Comparison of ENCODE assay signal across 1 cellular context in the genomic region with DNA sequence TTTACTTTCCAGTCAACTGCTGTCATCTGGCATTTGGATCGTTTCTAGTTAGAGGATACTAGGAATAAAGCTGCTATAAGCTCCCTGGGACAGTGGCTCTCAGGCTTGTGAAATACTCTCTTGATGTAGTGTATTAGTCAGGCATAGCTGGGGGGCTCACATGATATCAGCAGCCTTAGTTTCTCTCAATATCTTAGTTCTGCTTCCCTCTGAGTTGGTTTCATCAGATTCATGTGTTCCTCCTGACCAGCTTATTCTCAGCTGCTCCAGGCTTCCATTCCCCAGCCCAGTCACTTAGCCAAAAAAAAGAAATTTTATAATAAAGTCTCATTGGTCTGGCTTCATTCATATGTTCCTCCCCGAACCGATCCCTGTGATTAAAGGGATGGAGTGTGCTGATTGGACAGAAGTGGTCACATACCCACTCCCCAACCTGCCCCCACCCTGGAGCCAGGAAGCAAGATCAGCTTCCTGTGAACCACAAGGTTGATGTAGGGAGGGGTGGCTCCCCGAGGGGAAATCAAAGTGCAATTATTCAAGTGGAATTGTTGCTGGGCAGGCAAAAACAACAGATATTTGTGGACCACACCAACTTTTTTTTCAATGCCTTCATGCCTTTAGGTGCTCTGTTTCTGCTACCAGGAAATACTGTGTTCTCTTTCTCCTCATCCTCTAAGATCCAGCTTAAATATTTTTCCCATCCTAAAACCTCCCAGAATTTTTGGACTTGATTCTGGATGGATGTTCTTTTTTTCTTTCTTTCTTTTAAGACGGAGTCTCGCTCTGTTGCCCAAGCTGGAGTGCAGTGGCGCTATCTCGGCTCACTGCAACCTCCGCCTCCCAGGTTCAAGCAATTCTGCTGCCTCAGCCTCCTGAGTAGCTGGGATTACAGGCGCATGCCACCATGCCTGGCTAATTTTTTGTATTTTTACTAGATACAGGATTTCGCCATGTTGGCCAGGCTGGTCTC.
TF ChIP-seq lines count a peak whose summit lies in the region.

No MANE protein-coding gene starts in this region.

TF ChIP-seq in HepG2, 621 proteins besides CTCF, POLR2A, EP300 and RAD21 (continued from another document):
- TF ChIP-seq, protein P1, sequence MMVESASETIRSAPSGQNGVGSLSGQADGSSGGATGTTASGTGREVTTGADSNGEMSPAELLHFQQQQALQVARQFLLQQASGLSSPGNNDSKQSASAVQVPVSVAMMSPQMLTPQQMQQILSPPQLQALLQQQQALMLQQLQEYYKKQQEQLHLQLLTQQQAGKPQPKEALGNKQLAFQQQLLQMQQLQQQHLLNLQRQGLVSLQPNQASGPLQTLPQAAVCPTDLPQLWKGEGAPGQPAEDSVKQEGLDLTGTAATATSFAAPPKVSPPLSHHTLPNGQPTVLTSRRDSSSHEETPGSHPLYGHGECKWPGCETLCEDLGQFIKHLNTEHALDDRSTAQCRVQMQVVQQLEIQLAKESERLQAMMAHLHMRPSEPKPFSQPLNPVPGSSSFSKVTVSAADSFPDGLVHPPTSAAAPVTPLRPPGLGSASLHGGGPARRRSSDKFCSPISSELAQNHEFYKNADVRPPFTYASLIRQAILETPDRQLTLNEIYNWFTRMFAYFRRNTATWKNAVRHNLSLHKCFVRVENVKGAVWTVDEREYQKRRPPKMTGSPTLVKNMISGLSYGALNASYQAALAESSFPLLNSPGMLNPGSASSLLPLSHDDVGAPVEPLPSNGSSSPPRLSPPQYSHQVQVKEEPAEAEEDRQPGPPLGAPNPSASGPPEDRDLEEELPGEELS (CRISPR knock-in tag; IDR thresholded peaks at IDR 0.05), result no peak
- TF ChIP-seq, protein P2, sequence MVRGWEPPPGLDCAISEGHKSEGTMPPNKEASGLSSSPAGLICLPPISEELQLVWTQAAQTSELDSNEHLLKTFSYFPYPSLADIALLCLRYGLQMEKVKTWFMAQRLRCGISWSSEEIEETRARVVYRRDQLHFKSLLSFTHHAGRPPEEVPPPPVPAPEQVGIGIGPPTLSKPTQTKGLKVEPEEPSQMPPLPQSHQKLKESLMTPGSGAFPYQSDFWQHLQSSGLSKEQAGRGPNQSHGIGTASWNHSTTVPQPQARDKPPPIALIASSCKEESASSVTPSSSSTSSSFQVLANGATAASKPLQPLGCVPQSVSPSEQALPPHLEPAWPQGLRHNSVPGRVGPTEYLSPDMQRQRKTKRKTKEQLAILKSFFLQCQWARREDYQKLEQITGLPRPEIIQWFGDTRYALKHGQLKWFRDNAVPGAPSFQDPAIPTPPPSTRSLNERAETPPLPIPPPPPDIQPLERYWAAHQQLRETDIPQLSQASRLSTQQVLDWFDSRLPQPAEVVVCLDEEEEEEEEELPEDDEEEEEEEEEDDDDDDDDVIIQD (CRISPR knock-in tag; IDR thresholded peaks at IDR 0.05; ENCODE audit: low read depth), result 0 out of 2 replicates have a peak, but pooled peaks have one; percentile 52
- TF ChIP-seq NFYB (CRISPR knock-in tag; IDR thresholded peaks at IDR 0.05), result 0 out of 2 replicates have a peak, but pooled peaks have one; percentile 31
- TF ChIP-seq, protein P3, sequence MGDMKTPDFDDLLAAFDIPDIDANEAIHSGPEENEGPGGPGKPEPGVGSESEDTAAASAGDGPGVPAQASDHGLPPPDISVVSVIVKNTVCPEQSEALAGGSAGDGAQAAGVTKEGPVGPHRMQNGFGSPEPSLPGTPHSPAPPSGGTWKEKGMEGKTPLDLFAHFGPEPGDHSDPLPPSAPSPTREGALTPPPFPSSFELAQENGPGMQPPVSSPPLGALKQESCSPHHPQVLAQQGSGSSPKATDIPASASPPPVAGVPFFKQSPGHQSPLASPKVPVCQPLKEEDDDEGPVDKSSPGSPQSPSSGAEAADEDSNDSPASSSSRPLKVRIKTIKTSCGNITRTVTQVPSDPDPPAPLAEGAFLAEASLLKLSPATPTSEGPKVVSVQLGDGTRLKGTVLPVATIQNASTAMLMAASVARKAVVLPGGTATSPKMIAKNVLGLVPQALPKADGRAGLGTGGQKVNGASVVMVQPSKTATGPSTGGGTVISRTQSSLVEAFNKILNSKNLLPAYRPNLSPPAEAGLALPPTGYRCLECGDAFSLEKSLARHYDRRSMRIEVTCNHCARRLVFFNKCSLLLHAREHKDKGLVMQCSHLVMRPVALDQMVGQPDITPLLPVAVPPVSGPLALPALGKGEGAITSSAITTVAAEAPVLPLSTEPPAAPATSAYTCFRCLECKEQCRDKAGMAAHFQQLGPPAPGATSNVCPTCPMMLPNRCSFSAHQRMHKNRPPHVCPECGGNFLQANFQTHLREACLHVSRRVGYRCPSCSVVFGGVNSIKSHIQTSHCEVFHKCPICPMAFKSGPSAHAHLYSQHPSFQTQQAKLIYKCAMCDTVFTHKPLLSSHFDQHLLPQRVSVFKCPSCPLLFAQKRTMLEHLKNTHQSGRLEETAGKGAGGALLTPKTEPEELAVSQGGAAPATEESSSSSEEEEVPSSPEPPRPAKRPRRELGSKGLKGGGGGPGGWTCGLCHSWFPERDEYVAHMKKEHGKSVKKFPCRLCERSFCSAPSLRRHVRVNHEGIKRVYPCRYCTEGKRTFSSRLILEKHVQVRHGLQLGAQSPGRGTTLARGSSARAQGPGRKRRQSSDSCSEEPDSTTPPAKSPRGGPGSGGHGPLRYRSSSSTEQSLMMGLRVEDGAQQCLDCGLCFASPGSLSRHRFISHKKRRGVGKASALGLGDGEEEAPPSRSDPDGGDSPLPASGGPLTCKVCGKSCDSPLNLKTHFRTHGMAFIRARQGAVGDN (CRISPR knock-in tag; IDR thresholded peaks at IDR 0.05), result peak; percentile 14; the same call in 1 of the 2 replicates
- TF ChIP-seq ZNF709 (CRISPR knock-in tag; IDR thresholded peaks at IDR 0.05), result peak; percentile 23; the same call in 1 of the 2 replicates
- TF ChIP-seq ZBTB21 (CRISPR knock-in tag; IDR thresholded peaks at IDR 0.05), result no peak
- TF ChIP-seq ZNF292 (CRISPR knock-in tag; IDR thresholded peaks at IDR 0.05; ENCODE audit: borderline replicate concordance, low read depth), result peak; percentile 18; the same call in 1 of the 2 replicates
- TF ChIP-seq ZNF441 (CRISPR knock-in tag; IDR thresholded peaks at IDR 0.05; ENCODE audit: borderline replicate concordance), result peak; percentile 29; the same call in 1 of the 2 replicates
- no peak for TF ChIP-seq GATAD2A (CRISPR knock-in tag; IDR thresholded peaks at IDR 0.05)
- TF ChIP-seq, protein P4, sequence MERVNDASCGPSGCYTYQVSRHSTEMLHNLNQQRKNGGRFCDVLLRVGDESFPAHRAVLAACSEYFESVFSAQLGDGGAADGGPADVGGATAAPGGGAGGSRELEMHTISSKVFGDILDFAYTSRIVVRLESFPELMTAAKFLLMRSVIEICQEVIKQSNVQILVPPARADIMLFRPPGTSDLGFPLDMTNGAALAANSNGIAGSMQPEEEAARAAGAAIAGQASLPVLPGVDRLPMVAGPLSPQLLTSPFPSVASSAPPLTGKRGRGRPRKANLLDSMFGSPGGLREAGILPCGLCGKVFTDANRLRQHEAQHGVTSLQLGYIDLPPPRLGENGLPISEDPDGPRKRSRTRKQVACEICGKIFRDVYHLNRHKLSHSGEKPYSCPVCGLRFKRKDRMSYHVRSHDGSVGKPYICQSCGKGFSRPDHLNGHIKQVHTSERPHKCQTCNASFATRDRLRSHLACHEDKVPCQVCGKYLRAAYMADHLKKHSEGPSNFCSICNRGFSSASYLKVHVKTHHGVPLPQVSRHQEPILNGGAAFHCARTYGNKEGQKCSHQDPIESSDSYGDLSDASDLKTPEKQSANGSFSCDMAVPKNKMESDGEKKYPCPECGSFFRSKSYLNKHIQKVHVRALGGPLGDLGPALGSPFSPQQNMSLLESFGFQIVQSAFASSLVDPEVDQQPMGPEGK (CRISPR knock-in tag; IDR thresholded peaks at IDR 0.05), result peak; percentile 93
- TF ChIP-seq GFI1 (CRISPR knock-in tag; IDR thresholded peaks at IDR 0.05; ENCODE audit: borderline replicate concordance), result no peak
- TF ChIP-seq, protein P5, sequence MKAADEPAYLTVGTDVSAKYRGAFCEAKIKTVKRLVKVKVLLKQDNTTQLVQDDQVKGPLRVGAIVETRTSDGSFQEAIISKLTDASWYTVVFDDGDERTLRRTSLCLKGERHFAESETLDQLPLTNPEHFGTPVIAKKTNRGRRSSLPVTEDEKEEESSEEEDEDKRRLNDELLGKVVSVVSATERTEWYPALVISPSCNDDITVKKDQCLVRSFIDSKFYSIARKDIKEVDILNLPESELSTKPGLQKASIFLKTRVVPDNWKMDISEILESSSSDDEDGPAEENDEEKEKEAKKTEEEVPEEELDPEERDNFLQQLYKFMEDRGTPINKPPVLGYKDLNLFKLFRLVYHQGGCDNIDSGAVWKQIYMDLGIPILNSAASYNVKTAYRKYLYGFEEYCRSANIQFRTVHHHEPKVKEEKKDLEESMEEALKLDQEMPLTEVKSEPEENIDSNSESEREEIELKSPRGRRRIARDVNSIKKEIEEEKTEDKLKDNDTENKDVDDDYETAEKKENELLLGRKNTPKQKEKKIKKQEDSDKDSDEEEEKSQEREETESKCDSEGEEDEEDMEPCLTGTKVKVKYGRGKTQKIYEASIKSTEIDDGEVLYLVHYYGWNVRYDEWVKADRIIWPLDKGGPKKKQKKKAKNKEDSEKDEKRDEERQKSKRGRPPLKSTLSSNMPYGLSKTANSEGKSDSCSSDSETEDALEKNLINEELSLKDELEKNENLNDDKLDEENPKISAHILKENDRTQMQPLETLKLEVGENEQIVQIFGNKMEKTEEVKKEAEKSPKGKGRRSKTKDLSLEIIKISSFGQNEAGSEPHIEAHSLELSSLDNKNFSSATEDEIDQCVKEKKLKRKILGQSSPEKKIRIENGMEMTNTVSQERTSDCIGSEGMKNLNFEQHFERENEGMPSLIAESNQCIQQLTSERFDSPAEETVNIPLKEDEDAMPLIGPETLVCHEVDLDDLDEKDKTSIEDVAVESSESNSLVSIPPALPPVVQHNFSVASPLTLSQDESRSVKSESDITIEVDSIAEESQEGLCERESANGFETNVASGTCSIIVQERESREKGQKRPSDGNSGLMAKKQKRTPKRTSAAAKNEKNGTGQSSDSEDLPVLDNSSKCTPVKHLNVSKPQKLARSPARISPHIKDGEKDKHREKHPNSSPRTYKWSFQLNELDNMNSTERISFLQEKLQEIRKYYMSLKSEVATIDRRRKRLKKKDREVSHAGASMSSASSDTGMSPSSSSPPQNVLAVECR (CRISPR knock-in tag; IDR thresholded peaks at IDR 0.05; ENCODE audit: borderline replicate concordance), result 0 out of 2 replicates have a peak, but pooled peaks have one; percentile 14
- TF ChIP-seq ZEB1 (IDR thresholded peaks at IDR 0.05; ENCODE audit: insufficient replicate concordance, low read depth), result no peak
- no peak for TF ChIP-seq MXD4 (CRISPR knock-in tag; IDR thresholded peaks at IDR 0.05)
- 0 out of 2 replicates have a peak, but pooled peaks have one; percentile 42 for TF ChIP-seq FOXC1 (CRISPR knock-in tag; IDR thresholded peaks at IDR 0.05; ENCODE audit: borderline replicate concordance)
- TF ChIP-seq, protein P6, sequence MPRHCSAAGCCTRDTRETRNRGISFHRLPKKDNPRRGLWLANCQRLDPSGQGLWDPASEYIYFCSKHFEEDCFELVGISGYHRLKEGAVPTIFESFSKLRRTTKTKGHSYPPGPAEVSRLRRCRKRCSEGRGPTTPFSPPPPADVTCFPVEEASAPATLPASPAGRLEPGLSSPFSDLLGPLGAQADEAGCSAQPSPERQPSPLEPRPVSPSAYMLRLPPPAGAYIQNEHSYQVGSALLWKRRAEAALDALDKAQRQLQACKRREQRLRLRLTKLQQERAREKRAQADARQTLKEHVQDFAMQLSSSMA (CRISPR knock-in tag; IDR thresholded peaks at IDR 0.05), result no peak
